In the genomic region with DNA sequence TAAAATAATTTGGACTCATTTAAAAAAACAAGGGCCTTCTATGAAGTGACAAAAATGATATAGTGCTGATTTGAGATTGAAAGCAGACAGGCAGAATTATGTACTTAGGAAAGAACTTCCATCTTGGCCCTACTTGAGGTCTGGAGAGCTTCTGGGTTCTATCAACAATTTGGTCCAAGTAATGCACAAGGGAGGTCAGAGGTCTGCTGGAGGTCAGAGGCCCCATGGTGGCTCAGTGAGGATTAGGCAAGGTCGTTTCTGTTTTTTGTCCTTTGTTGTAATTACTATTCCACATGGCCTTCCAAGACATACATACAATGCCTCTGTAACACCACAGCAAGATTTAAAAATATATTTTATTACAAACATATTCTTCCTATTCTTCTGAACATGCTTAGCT, we compare ENCODE assay signal across 2 cellular contexts.
TF ChIP-seq lines count a peak whose summit lies in the region.

No MANE protein-coding gene starts in this region.

TF ChIP-seq in liver, 16 proteins besides CTCF, POLR2A, EP300 and RAD21:
- TF ChIP-seq FOXA2 (IDR thresholded peaks at IDR 0.05) (no peak), NR2F2 (IDR thresholded peaks at IDR 0.05) (peak; percentile 92)

TF ChIP-seq in K562, 482 proteins besides CTCF, POLR2A, EP300 and RAD21:
- TF ChIP-seq NFRKB (IDR thresholded peaks at IDR 0.05; ENCODE audit: low read depth) (no peak), NR2C1 (IDR thresholded peaks at IDR 0.05) (no peak), NR2C1 (tag; IDR thresholded peaks at IDR 0.05) (peak; percentile 19; the same call in 1 of the 2 replicates)
